10 cellular contexts compared by ENCODE assay signal in the genomic region with DNA sequence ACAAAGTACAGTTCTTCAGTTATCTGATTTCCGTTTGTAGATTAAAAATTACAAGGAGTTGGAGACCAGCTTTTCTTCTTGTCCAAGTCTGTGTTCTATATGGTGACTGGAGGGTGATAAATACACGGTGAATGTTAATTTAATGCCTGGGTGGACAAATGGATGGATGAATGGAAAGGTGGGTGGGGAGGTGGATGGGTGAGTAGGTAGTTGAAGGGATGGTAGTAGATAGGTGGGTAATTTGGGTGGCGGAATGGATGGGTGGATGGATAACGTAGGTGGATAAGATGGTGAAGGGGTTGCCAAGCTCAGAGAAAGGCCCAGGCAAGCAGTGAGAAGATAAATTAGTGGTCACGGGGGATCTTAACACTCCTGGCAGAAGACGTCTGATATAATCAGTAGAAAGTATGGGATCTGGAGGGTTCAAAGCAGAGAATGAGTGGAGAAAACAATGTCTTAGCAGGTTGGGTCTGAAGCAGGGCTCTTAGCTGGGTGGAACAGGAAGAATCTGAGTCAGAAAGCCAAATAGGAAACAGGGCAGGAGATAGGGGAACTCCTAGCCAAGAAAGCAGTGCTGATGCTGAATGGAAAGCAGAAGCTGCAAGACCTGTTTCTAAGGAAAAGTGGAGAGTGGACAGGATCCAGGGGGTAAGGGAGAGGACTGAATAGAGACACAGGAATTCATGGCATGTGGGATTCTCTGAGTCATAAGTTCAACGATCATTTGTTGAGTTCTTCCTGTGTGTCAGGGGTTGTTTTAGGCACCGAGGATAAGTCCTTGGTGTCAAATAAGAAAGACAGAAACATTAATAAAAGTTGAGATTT.
DNase-seq lines count a peak whose midpoint lies in the region; ATAC-seq and TF ChIP-seq lines count a peak whose summit lies in the region.
"Had no signal": no experiment of that assay in that cellular context is flagged by ENCODE, and none has a peak within 500 bp of the region (broad histone marks: within the 10 kb centered on the region; RNA-seq: fewer than 3 reads in every experiment).

No MANE protein-coding gene starts in this region.

- no peak for DNase-seq in T-helper 2 cell treated with Interferon-gamma antibody and Interleukin-4, amounts not matched to agents 5 μg/mL and 100 μg/mL, for 36 hours (ENCODE audit: low spot score)
- no peak for DNase-seq in T-helper 2 cell
- no peak for DNase-seq in T-helper 17 cell
- peak; percentile 80 for DNase-seq in hepatic stellate cell (ENCODE audit: low spot score)
- DNase-seq in stomach: no peak
- DNase-seq in stimulated activated CD4-positive, alpha-beta T cell treated with anti-CD3 and anti-CD28 coated beads, Interleukin-2, amount 100 ng/mL, for 48 hours: no peak
- DNase-seq in ureter (ENCODE audit: low spot score): no peak
- DNase-seq: CD4-positive, CD25-positive, alpha-beta regulatory T cell had no signal

- no peaks in the 10 kb centered on the region for H3K27me3 Mint-ChIP-seq in T-helper 2 cell treated with Interferon-gamma antibody and Interleukin-4, amounts not matched to agents 5 μg/mL and 100 μg/mL, for 36 hours (ENCODE audit: low read depth)
- peaks cover 14% of the 10 kb centered on the region for H3K27me3 Mint-ChIP-seq in T-helper 17 cell
- H3K27me3 Mint-ChIP-seq: CD4-positive, CD25-positive, alpha-beta regulatory T cell had no signal

- no peak for TF ChIP-seq CTCF in stomach (IDR thresholded peaks at IDR 0.05)

- intact Hi-C loops in stomach (cut with DNase I; ENCODE audit: low total_unique reads): no loop called here

- no peak for TF ChIP-seq EP300 in stomach (IDR thresholded peaks at IDR 0.05)

- peaks cover 0 to 47% (median 28%) of the 10 kb centered on the region in 4 donors for H3K4me1 ChIP-seq in stomach

- WGBS in stomach, 5 donors: 54 to 62% (median 62%) methylated on average over 8 of the region's 8 CpGs

- H3K36me3 ChIP-seq in stomach: no peaks in the 10 kb centered on the region

- peak overlapping the region in 3 of 5 donors; percentile 25 to 55 (median 54) for H3K27ac ChIP-seq in stomach
- H3K27ac ChIP-seq: KMS-11 had no signal

- peaks cover 40% of the 10 kb centered on the region for H3K4me1 Mint-ChIP-seq in T-helper 2 cell treated with Interferon-gamma antibody and Interleukin-4, amounts not matched to agents 5 μg/mL and 100 μg/mL, for 36 hours (ENCODE audit: low read depth)
- H3K4me1 Mint-ChIP-seq in T-helper 17 cell: peaks cover 29% of the 10 kb centered on the region

- ATAC-seq in T-helper 17 cell (no peak), GM18909 (IDR thresholded peaks at IDR 0.05; ENCODE audit: poor library complexity, unreplicated experiment) (no peak)

- peak overlapping the region; percentile 11 for H3K27ac Mint-ChIP-seq in T-helper 2 cell treated with Interferon-gamma antibody and Interleukin-4, amounts not matched to agents 5 μg/mL and 100 μg/mL, for 36 hours
- H3K27ac Mint-ChIP-seq in T-helper 17 cell: no peak overlapping the region
- H3K27ac Mint-ChIP-seq: CD4-positive, CD25-positive, alpha-beta regulatory T cell had no signal

- no peak overlapping the region for H3K4me3 ChIP-seq in stomach

- H3K9me3 ChIP-seq in T-helper 17 cell (ENCODE audit: control insufficient read depth, low read length, poor library complexity, severe bottlenecking) (no peaks in the 10 kb centered on the region), stomach (no peaks in the 10 kb centered on the region)

- H3K27me3 ChIP-seq in stomach: no peaks in the 10 kb centered on the region

- TF ChIP-seq POLR2A in stomach (IDR thresholded peaks at IDR 0.05): no peak

- no peaks in the 10 kb centered on the region for H3K9me3 Mint-ChIP-seq in T-helper 2 cell treated with Interferon-gamma antibody and Interleukin-4, amounts not matched to agents 5 μg/mL and 100 μg/mL, for 36 hours

- H3K4me3 Mint-ChIP-seq in T-helper 2 cell treated with Interferon-gamma antibody and Interleukin-4, amounts not matched to agents 5 μg/mL and 100 μg/mL, for 36 hours: peak overlapping the region; percentile 11
- H3K4me3 Mint-ChIP-seq in T-helper 17 cell: peak overlapping the region; percentile 16
- H3K4me3 Mint-ChIP-seq: CD4-positive, CD25-positive, alpha-beta regulatory T cell had no signal

- H3K36me3 Mint-ChIP-seq in T-helper 2 cell treated with Interferon-gamma antibody and Interleukin-4, amounts not matched to agents 5 μg/mL and 100 μg/mL, for 36 hours (ENCODE audit: low read depth): no peaks in the 10 kb centered on the region
- H3K36me3 Mint-ChIP-seq in T-helper 17 cell (ENCODE audit: low read depth): peaks cover 4% of the 10 kb centered on the region
- H3K36me3 Mint-ChIP-seq: CD4-positive, CD25-positive, alpha-beta regulatory T cell had no signal
